ENCODE assay signal across 8 cellular contexts in the genomic region with DNA sequence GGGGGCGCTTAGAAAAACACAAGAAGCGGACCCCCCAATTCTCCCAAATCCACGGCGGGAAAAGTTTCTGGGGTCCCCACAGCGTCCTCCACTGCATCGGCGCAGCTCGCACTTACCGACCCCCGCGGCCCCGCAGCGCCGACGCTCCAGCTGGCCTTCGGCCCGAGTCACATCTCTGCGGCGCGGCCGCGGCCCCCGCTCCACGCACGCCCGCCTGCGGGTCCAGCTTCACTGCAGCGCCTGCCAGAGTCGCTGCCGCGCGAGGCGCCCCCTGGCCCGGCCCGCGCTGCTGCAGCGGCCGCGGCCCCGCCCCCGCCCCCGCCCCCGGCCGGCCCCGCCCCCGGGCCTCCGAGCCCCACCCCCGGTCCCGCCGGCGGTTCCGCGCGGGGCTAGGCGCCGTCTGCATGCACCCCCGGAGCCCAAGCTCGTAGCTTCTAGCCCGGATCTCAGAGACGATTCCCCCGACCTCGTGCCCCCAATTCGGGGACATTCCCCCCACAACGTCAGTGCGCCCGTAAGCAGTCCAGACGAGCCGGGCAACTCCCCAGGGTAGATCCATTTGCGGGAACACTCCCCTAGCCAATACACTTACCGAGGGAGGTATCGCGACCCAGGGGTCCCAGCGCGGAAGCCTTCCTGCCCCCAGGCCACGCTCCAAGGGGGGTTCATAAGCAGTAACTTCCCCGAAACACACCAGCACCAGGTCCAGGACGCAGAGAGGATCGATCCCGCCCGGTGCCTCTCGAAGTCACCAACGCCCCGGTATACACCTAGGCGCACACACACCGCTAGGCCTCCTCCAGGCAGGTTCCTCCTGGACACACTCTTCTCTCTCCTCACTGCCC. TPM values are rescaled to one million over a fixed set of nuclear protein-coding genes. Genes with fewer than 3 reads are reported as not detected.
DNase-seq lines count a peak whose midpoint lies in the region; ATAC-seq and TF ChIP-seq lines count a peak whose summit lies in the region.

GPRC5B (minus strand) TSS at position 238 of the 845 bp plus-strand sequence. CDS start 12,003 bp downstream, outside the sequence.

- DNase-seq in G401 (ENCODE audit: low spot score) (peak; percentile 50), NCI-H2029 treated with DMSO at 0.1 percent for 48 hours (lab: John Stamatoyannopoulos, UW) (peak; percentile 35), epithelial cell of esophagus (ENCODE audit: low read depth) (peak; percentile 20)
- DNase-seq in activated CD8-positive, alpha-beta memory T cell treated with anti-CD3 and anti-CD28 coated beads, Interleukin-2, amount 50 U/mL, for 48 hours = peak; percentile 70
- peak; percentile 33 for DNase-seq in stimulated activated naive CD4-positive, alpha-beta T cell treated with Interleukin-2 at 50 U/mL for 16 hours (lab: John Stamatoyannopoulos, UW)

- no peak for TF ChIP-seq CTCF in epithelial cell of esophagus (IDR thresholded peaks at IDR 0.05; ENCODE audit: insufficient read depth, low read depth, low read length, missing control alignments)

- H3K27me3 ChIP-seq in mononuclear cell (ENCODE audit: insufficient read depth, low read length) = peaks cover 33% of the 10 kb centered on the region

- ATAC-seq in GM18870 (IDR thresholded peaks at IDR 0.05; ENCODE audit: unreplicated experiment) (no peak), HG03175 (IDR thresholded peaks at IDR 0.05; ENCODE audit: unreplicated experiment) (no peak)

- H3K4me3 ChIP-seq in epithelial cell of esophagus (ENCODE audit: low read length) (peak within 1 kb of the TSS; percentile 51), mononuclear cell (ENCODE audit: low read length) (peak within 1 kb of the TSS; percentile 19)

- H3K4me1 ChIP-seq in mononuclear cell (ENCODE audit: insufficient read depth, low read length) = peaks cover 23% of the 10 kb centered on the region

- H3K9me3 ChIP-seq in mononuclear cell (ENCODE audit: low read depth, low read length) = no peaks in the 10 kb centered on the region

- in situ Hi-C loops in G401 (cut with HindIII; ENCODE audit: low sequenced_read_pairs) = loop anchor here (25.0 kb wide), 1 partner anchor 273 kb away; no protein-coding TSS in a partner anchor

RNA-seq across cellular contexts. Expression of gene GPRC5B, which starts in this region (rescaled TPM):
- total RNA-seq in G401 (2014; rRNA removed; shearing (Covaris generic)) = 0.88 and 2.5 TPM in 2 replicates
- total RNA-seq in mononuclear cell = 0.21 TPM

Comparison
In these comparisons a context has a peak if more than half of its experiments do, and no peak if none do; other contexts are left out.
1. DNase-seq: peak in every context shown above with its lines; median percentile 70 in activated CD8-positive, alpha-beta memory T cell treated with anti-CD3 and anti-CD28 coated beads, Interleukin-2, amount 50 U/mL, for 48 hours; 50 in G401; 35 in NCI-H2029 treated with DMSO at 0.1 percent for 48 hours; 33 in stimulated activated naive CD4-positive, alpha-beta T cell treated with Interleukin-2 at 50 U/mL for 16 hours; 20 in epithelial cell of esophagus.